Comparison of ENCODE assay signal across 8 cellular contexts in genomic region chr1:145041519-145041918, GRCh38.
A peak's percentile ranks its signal among the peaks of the same experiment; 100 is the strongest.
DNase-seq lines count a peak whose midpoint lies in the region; ATAC-seq lines count a peak whose summit lies in the region.
"Not testable (repeated sequence)": the region's sequence is repeated elsewhere in the genome, so short reads cannot be mapped to it uniquely, and the experiment has no call there.

No MANE protein-coding gene starts in this region.

- H3K4me1 Mint-ChIP-seq in activated naive CD8-positive, alpha-beta T cell treated with anti-CD3 and anti-CD28 coated beads, Interleukin-2, amount 50 U/mL, for 24 hours; stimulated activated naive CD8-positive, alpha-beta T cell treated with anti-CD3 and anti-CD28 coated beads, Interleukin-15, amount 100 ng/mL, for 72 hours: not testable (repeated sequence)

- ATAC-seq in GM18511 (IDR thresholded peaks at IDR 0.05; ENCODE audit: unreplicated experiment) (peak; percentile 96), GM19328 (IDR thresholded peaks at IDR 0.05; ENCODE audit: unreplicated experiment) (peak; percentile 84), GM21528 (IDR thresholded peaks at IDR 0.05; ENCODE audit: low FRiP score, unreplicated experiment) (peak; percentile 90), HG02840 (IDR thresholded peaks at IDR 0.05; ENCODE audit: low FRiP score, unreplicated experiment) (peak; percentile 67), HG03159 (IDR thresholded peaks at IDR 0.05; ENCODE audit: unreplicated experiment) (peak; percentile 86), HG03565 (IDR thresholded peaks at IDR 0.05; ENCODE audit: unreplicated experiment) (peak; percentile 86)
- peak; percentile 96 for ATAC-seq in activated naive CD8-positive, alpha-beta T cell treated with anti-CD3 and anti-CD28 coated beads, Interleukin-2, amount 50 U/mL, for 24 hours
- peak; percentile 96 for ATAC-seq in stimulated activated naive CD8-positive, alpha-beta T cell treated with anti-CD3 and anti-CD28 coated beads, Interleukin-15, amount 100 ng/mL, for 72 hours

- not testable (repeated sequence) for H3K27me3 Mint-ChIP-seq in activated naive CD8-positive, alpha-beta T cell treated with anti-CD3 and anti-CD28 coated beads, Interleukin-2, amount 50 U/mL, for 24 hours; stimulated activated naive CD8-positive, alpha-beta T cell treated with anti-CD3 and anti-CD28 coated beads, Interleukin-15, amount 100 ng/mL, for 72 hours

- H3K27ac Mint-ChIP-seq in activated naive CD8-positive, alpha-beta T cell treated with anti-CD3 and anti-CD28 coated beads, Interleukin-2, amount 50 U/mL, for 24 hours; stimulated activated naive CD8-positive, alpha-beta T cell treated with anti-CD3 and anti-CD28 coated beads, Interleukin-15, amount 100 ng/mL, for 72 hours: not testable (repeated sequence)

- not testable (repeated sequence) for H3K36me3 Mint-ChIP-seq in activated naive CD8-positive, alpha-beta T cell treated with anti-CD3 and anti-CD28 coated beads, Interleukin-2, amount 50 U/mL, for 24 hours (ENCODE audit: low read depth)

- H3K9me3 Mint-ChIP-seq in activated naive CD8-positive, alpha-beta T cell treated with anti-CD3 and anti-CD28 coated beads, Interleukin-2, amount 50 U/mL, for 24 hours; stimulated activated naive CD8-positive, alpha-beta T cell treated with anti-CD3 and anti-CD28 coated beads, Interleukin-15, amount 100 ng/mL, for 72 hours: not testable (repeated sequence)

- H3K4me3 Mint-ChIP-seq in activated naive CD8-positive, alpha-beta T cell treated with anti-CD3 and anti-CD28 coated beads, Interleukin-2, amount 50 U/mL, for 24 hours; stimulated activated naive CD8-positive, alpha-beta T cell treated with anti-CD3 and anti-CD28 coated beads, Interleukin-15, amount 100 ng/mL, for 72 hours: not testable (repeated sequence)

- not testable (repeated sequence) for DNase-seq in activated naive CD8-positive, alpha-beta T cell treated with anti-CD3 and anti-CD28 coated beads, Interleukin-2, amount 50 U/mL, for 24 hours; stimulated activated naive CD8-positive, alpha-beta T cell treated with anti-CD3 and anti-CD28 coated beads, Interleukin-15, amount 100 ng/mL, for 72 hours
